24 cellular contexts compared by ENCODE assay signal in the genomic region with DNA sequence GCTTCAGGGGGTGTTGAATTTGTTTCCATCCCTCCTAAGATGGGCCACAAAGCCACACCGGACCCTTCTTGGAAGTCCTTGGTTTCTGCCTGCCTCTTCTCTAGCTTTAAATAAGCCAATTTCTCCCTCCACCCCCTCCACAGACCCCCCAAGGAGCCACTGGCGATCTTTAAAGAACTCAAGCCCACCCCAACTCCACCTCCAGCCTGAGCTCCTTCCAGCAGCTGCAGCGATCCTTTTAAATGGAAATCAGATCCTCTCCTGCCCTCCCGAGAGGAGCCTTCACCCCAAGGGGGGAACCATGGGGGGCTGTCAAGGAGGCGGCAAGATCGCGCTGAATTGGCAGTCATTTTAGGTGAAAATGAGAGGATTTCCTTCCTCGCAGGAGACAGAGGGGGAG.
A peak's percentile ranks its signal among the peaks of the same experiment; 100 is the strongest.
DNase-seq lines count a peak whose midpoint lies in the region; ATAC-seq and TF ChIP-seq lines count a peak whose summit lies in the region.
"Had no signal": no experiment of that assay in that cellular context is flagged by ENCODE, and none has a peak within 500 bp of the region (broad histone marks: within the 10 kb centered on the region; RNA-seq: fewer than 3 reads in every experiment).

No MANE protein-coding gene starts in this region.

- DNase-seq in ascending aorta (ENCODE audit: low spot score in 2 of 2) (no peak), iPS-NIHi7 (ENCODE audit: extremely low spot score) (peak; percentile 65), prostate gland (ENCODE audit: low spot score) (no peak)
- no peak for DNase-seq in activated CD4-positive, alpha-beta T cell treated with anti-CD3 and anti-CD28 coated beads, Interleukin-2, amount 50 U/mL, for 1 hour
- no peak for DNase-seq in stimulated activated naive CD8-positive, alpha-beta T cell treated with anti-CD3 and anti-CD28 coated beads, Interleukin-15, amount 100 ng/mL, for 72 hours
- DNase-seq: activated B cell treated with CpG ODN at 0.5 μM for 24 hours; activated CD8-positive, alpha-beta T cell treated with anti-CD3 and anti-CD28 coated beads for 36 hours; activated T-cell treated with anti-CD3 and anti-CD28 coated beads, Interleukin-2, amount 50 U/mL, for 1 hour; CD8-positive, alpha-beta T cell; GDM1; midbrain; NCI-H2171; NCI-H526 treated with DMSO at 0.1 percent for 48 hours; RPMI8226; stimulated activated CD4-positive, alpha-beta T cell treated with anti-CD3 and anti-CD28 coated beads, Interleukin-4, amount 100 ng/mL, for 24 hours; stimulated activated naive CD8-positive, alpha-beta T cell treated with anti-CD3 and anti-CD28 coated beads, Interleukin-15, Interleukin-2, amounts not matched to agents 100 U/mL and 50 U/mL, for 24 hours; T-helper 9 cell; tibial artery had no signal

- ATAC-seq in HG03442 (IDR thresholded peaks at IDR 0.05; ENCODE audit: unreplicated experiment) = no peak
- ATAC-seq in HG03108 (IDR thresholded peaks at IDR 0.05; ENCODE audit: unreplicated experiment) = no peak
- ATAC-seq in stimulated activated naive CD8-positive, alpha-beta T cell treated with anti-CD3 and anti-CD28 coated beads, Interleukin-15, amount 100 ng/mL, for 72 hours = no peak
- ATAC-seq: activated CD8-positive, alpha-beta T cell treated with anti-CD3 and anti-CD28 coated beads for 36 hours; CD8-positive, alpha-beta T cell; HCT116; stimulated activated naive CD8-positive, alpha-beta T cell treated with anti-CD3 and anti-CD28 coated beads, Interleukin-15, Interleukin-2, amounts not matched to agents 100 U/mL and 50 U/mL, for 24 hours had no signal

- no peak for TF ChIP-seq CTCF in HEK293 (tag by site-specific recombination; IDR thresholded peaks at IDR 0.05)
- no peak for TF ChIP-seq CTCF in ascending aorta (IDR thresholded peaks at IDR 0.05)
- no peak for TF ChIP-seq CTCF in prostate gland (IDR thresholded peaks at IDR 0.05)

- H3K4me3 Mint-ChIP-seq in stimulated activated naive CD8-positive, alpha-beta T cell treated with anti-CD3 and anti-CD28 coated beads, Interleukin-15, amount 100 ng/mL, for 72 hours = no peak overlapping the region
- H3K4me3 Mint-ChIP-seq: activated B cell treated with CpG ODN at 0.5 μM for 24 hours; activated CD8-positive, alpha-beta T cell treated with anti-CD3 and anti-CD28 coated beads for 36 hours; CD8-positive, alpha-beta T cell had no signal

- H3K36me3 ChIP-seq in HEK293 (ENCODE audit: control insufficient read depth in 2 of 2, insufficient read depth in 1 of 2, low read length in 2 of 2) = peaks cover 0 to 33% of the 10 kb centered on the region in 2 experiments; a peak in 2 of 3 replicates
- peaks cover 22 to 25% of the 10 kb centered on the region in 2 donors for H3K36me3 ChIP-seq in ascending aorta
- peaks cover 6 to 12% of the 10 kb centered on the region in 2 donors for H3K36me3 ChIP-seq in prostate gland

- no peaks in the 10 kb centered on the region for H3K9me3 ChIP-seq in HEK293 (ENCODE audit: control insufficient read depth, insufficient read depth, low read depth, low read length)
- no peaks in the 10 kb centered on the region for H3K9me3 ChIP-seq in ascending aorta
- H3K9me3 ChIP-seq in prostate gland = no peaks in the 10 kb centered on the region
- H3K9me3 ChIP-seq: neutrophil, tibial artery had no signal

- no peak overlapping the region for H3K27ac ChIP-seq in HEK293 (ENCODE audit: extremely low read depth, low read depth, low read length)
- peak overlapping the region; percentile 55 to 65 for H3K27ac ChIP-seq in ascending aorta
- H3K27ac ChIP-seq in prostate gland = peak overlapping the region; percentile 5 to 23
- H3K27ac ChIP-seq: KMS-11, neutrophil had no signal

- POLR2A ChIA-PET in HEK293 (lab: Yijun Ruan, JAX) = no interaction called here

- intact Hi-C loops in ascending aorta (cut with DNase I) = no loop called here
- intact Hi-C loops in prostate gland (cut with DNase I) = no loop called here

- H3K9me3 Mint-ChIP-seq in stimulated activated naive CD8-positive, alpha-beta T cell treated with anti-CD3 and anti-CD28 coated beads, Interleukin-15, amount 100 ng/mL, for 72 hours = peaks cover 0 to 14% of the 10 kb centered on the region in 2 donors
- H3K9me3 Mint-ChIP-seq: activated B cell treated with CpG ODN at 0.5 μM for 24 hours; CD8-positive, alpha-beta T cell had no signal

- H3K27me3 ChIP-seq in ascending aorta (no peaks in the 10 kb centered on the region), prostate gland (replicated peaks; ENCODE audit: insufficient read depth) (no peaks in the 10 kb centered on the region)
- H3K27me3 ChIP-seq: neutrophil, tibial artery had no signal

- no peak for TF ChIP-seq POLR2A in prostate gland (IDR thresholded peaks at IDR 0.05)

- CTCF ChIA-PET in HEK293 (lab: Yijun Ruan, JAX) = interaction anchor here (0.7 kb wide), 1 partner anchor 35 kb away, joined by 3 read pairs; no protein-coding TSS in a partner anchor

- H3K4me1 ChIP-seq in HEK293 (ENCODE audit: control insufficient read depth, insufficient read depth, low read length) (no peaks in the 10 kb centered on the region), ascending aorta (peaks cover 6 to 15% of the 10 kb centered on the region in 2 donors), prostate gland (replicated peaks) (no peaks in the 10 kb centered on the region)

- H3K27me3 Mint-ChIP-seq in stimulated activated naive CD8-positive, alpha-beta T cell treated with anti-CD3 and anti-CD28 coated beads, Interleukin-15, amount 100 ng/mL, for 72 hours = no peaks in the 10 kb centered on the region
- H3K27me3 Mint-ChIP-seq: activated B cell treated with CpG ODN at 0.5 μM for 24 hours; activated CD8-positive, alpha-beta T cell treated with anti-CD3 and anti-CD28 coated beads for 36 hours had no signal

- WGBS in prostate gland = 53% methylated on average over 8 of the region's 8 CpGs

- no peaks in the 10 kb centered on the region for H3K4me1 Mint-ChIP-seq in stimulated activated naive CD8-positive, alpha-beta T cell treated with anti-CD3 and anti-CD28 coated beads, Interleukin-15, amount 100 ng/mL, for 72 hours

- no peak overlapping the region for H3K4me3 ChIP-seq in HEK293 (ENCODE audit: low read depth, low read length)
- H3K4me3 ChIP-seq in ascending aorta = no peak overlapping the region
- no peak overlapping the region for H3K4me3 ChIP-seq in prostate gland
- H3K4me3 ChIP-seq: tibial artery had no signal

- H3K27ac Mint-ChIP-seq in stimulated activated naive CD8-positive, alpha-beta T cell treated with anti-CD3 and anti-CD28 coated beads, Interleukin-15, amount 100 ng/mL, for 72 hours = no peak overlapping the region
- H3K27ac Mint-ChIP-seq: activated B cell treated with CpG ODN at 0.5 μM for 24 hours; activated CD8-positive, alpha-beta T cell treated with anti-CD3 and anti-CD28 coated beads for 36 hours had no signal

TF ChIP-seq in HEK293, 187 proteins besides CTCF, POLR2A, EP300 and RAD21:
- 0 out of 2 replicates have a peak, but pooled peaks have one; percentile 7 for TF ChIP-seq ZIC2 (tag by site-specific recombination; IDR thresholded peaks at IDR 0.05)
- TF ChIP-seq, protein P1, sequence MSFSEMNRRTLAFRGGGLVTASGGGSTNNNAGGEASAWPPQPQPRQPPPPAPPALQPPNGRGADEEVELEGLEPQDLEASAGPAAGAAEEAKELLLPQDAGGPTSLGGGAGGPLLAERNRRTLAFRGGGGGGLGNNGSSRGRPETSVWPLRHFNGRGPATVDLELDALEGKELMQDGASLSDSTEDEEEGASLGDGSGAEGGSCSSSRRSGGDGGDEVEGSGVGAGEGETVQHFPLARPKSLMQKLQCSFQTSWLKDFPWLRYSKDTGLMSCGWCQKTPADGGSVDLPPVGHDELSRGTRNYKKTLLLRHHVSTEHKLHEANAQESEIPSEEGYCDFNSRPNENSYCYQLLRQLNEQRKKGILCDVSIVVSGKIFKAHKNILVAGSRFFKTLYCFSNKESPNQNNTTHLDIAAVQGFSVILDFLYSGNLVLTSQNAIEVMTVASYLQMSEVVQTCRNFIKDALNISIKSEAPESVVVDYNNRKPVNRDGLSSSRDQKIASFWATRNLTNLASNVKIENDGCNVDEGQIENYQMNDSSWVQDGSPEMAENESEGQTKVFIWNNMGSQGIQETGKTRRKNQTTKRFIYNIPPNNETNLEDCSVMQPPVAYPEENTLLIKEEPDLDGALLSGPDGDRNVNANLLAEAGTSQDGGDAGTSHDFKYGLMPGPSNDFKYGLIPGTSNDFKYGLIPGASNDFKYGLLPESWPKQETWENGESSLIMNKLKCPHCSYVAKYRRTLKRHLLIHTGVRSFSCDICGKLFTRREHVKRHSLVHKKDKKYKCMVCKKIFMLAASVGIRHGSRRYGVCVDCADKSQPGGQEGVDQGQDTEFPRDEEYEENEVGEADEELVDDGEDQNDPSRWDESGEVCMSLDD (tag by site-specific recombination; IDR thresholded peaks at IDR 0.05) = no peak
